1 cellular context compared by ENCODE assay signal in the genomic region with DNA sequence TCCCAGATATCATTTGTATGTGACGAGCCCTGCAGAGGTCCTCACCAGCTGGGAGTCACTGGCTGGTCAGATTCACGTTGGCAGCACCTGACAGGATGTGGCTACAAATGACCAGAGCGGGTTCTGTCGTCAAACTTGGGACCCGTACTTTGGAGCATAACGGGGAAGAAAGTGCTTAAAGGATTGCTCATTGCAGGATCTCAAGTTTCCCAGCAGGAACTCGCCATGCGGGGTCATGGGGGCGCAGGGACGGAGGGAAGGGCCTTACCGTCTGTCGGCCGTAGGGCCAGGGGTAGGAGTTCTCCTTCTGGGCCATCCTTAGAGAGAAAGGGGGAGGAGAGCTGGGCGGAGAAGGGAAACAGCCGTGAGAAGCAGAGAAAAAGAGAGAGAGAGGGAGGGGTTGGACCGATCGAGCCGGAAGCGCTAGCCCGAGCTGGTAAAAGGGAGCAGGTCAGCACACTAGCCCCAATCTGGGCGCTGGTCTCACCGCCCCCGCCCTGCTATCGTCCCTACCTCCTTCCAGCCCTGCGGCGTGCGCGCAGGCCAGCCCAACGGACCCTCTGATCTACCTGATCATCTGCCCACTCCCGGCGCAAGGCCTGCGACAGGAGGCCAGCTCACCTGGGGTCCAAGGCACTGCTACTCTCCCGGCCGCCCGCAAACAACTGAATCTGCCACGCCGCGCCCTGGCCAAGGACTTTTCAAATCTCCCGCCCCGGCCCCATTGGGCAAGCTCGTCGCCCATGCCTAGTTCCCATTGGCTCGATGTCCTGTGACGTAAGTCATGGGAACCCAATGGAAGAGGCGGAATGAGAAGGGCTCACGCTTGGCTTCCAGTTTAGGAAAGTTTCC.
TF ChIP-seq lines count a peak whose summit lies in the region.

A gene (minus strand): TSS at position 667 of the 852 bp plus-strand sequence. CDS start 351 bp downstream, at position 316.

TF ChIP-seq in HepG2, 621 proteins besides CTCF, POLR2A, EP300 and RAD21 (continued from another document and continues in another):
- TF ChIP-seq, protein P1, sequence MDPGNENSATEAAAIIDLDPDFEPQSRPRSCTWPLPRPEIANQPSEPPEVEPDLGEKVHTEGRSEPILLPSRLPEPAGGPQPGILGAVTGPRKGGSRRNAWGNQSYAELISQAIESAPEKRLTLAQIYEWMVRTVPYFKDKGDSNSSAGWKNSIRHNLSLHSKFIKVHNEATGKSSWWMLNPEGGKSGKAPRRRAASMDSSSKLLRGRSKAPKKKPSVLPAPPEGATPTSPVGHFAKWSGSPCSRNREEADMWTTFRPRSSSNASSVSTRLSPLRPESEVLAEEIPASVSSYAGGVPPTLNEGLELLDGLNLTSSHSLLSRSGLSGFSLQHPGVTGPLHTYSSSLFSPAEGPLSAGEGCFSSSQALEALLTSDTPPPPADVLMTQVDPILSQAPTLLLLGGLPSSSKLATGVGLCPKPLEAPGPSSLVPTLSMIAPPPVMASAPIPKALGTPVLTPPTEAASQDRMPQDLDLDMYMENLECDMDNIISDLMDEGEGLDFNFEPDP (CRISPR knock-in tag; conservative IDR thresholded peaks at IDR 0.05), result no peak
- TF ChIP-seq, protein P2, sequence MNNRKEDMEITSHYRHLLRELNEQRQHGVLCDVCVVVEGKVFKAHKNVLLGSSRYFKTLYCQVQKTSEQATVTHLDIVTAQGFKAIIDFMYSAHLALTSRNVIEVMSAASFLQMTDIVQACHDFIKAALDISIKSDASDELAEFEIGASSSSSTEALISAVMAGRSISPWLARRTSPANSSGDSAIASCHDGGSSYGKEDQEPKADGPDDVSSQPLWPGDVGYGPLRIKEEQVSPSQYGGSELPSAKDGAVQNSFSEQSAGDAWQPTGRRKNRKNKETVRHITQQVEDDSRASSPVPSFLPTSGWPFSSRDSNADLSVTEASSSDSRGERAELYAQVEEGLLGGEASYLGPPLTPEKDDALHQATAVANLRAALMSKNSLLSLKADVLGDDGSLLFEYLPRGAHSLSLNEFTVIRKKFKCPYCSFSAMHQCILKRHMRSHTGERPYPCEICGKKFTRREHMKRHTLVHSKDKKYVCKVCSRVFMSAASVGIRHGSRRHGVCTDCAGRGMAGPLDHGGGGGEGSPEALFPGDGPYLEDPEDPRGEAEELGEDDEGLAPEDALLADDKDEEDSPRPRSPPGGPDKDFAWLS (CRISPR knock-in tag; IDR thresholded peaks at IDR 0.05; ENCODE audit: borderline replicate concordance), result no peak
- TF ChIP-seq FOXK2 (IDR thresholded peaks at IDR 0.05), result no peak
- peak; percentile 82 for TF ChIP-seq ZNF607 (CRISPR knock-in tag; IDR thresholded peaks at IDR 0.05; ENCODE audit: borderline replicate concordance)
- TF ChIP-seq TMF1 (CRISPR knock-in tag; IDR thresholded peaks at IDR 0.05; ENCODE audit: low read depth), result peak; percentile 97
- peak; percentile 81; the same call in 1 of the 2 replicates for TF ChIP-seq PRMT3 (CRISPR knock-in tag; IDR thresholded peaks at IDR 0.05; ENCODE audit: borderline replicate concordance, low read depth)
- TF ChIP-seq GABPB1 (CRISPR knock-in tag; IDR thresholded peaks at IDR 0.05), result peak; percentile 56; the same call in 1 of the 2 replicates
- TF ChIP-seq ZSCAN21 (CRISPR knock-in tag; IDR thresholded peaks at IDR 0.05; ENCODE audit: borderline replicate concordance), result peak; percentile 90; the same call in 1 of the 2 replicates
- TF ChIP-seq, protein P3, sequence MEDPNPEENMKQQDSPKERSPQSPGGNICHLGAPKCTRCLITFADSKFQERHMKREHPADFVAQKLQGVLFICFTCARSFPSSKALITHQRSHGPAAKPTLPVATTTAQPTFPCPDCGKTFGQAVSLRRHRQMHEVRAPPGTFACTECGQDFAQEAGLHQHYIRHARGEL (CRISPR knock-in tag; IDR thresholded peaks at IDR 0.05), result no peak
- TF ChIP-seq, protein P4, sequence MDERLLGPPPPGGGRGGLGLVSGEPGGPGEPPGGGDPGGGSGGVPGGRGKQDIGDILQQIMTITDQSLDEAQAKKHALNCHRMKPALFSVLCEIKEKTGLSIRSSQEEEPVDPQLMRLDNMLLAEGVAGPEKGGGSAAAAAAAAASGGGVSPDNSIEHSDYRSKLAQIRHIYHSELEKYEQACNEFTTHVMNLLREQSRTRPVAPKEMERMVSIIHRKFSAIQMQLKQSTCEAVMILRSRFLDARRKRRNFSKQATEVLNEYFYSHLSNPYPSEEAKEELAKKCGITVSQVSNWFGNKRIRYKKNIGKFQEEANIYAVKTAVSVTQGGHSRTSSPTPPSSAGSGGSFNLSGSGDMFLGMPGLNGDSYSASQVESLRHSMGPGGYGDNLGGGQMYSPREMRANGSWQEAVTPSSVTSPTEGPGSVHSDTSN (CRISPR knock-in tag; IDR thresholded peaks at IDR 0.05), result no peak
- TF ChIP-seq ZNF446 (CRISPR knock-in tag; IDR thresholded peaks at IDR 0.05), result 0 out of 2 replicates have a peak, but pooled peaks have one; percentile 40
- TF ChIP-seq, protein P5, sequence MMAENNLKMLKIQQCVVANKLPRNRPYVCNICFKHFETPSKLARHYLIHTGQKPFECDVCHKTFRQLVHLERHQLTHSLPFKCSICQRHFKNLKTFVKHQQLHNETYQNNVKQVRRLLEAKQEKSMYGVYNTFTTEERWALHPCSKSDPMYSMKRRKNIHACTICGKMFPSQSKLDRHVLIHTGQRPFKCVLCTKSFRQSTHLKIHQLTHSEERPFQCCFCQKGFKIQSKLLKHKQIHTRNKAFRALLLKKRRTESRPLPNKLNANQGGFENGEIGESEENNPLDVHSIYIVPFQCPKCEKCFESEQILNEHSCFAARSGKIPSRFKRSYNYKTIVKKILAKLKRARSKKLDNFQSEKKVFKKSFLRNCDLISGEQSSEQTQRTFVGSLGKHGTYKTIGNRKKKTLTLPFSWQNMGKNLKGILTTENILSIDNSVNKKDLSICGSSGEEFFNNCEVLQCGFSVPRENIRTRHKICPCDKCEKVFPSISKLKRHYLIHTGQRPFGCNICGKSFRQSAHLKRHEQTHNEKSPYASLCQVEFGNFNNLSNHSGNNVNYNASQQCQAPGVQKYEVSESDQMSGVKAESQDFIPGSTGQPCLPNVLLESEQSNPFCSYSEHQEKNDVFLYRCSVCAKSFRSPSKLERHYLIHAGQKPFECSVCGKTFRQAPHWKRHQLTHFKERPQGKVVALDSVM (CRISPR knock-in tag; IDR thresholded peaks at IDR 0.05), result no peak
- peak; percentile 62; the same call in 1 of the 2 replicates for TF ChIP-seq PHF21A (CRISPR knock-in tag; IDR thresholded peaks at IDR 0.05)
- TF ChIP-seq JARID2 (CRISPR knock-in tag; IDR thresholded peaks at IDR 0.05; ENCODE audit: insufficient replicate concordance), result no peak
- TF ChIP-seq, protein P6, sequence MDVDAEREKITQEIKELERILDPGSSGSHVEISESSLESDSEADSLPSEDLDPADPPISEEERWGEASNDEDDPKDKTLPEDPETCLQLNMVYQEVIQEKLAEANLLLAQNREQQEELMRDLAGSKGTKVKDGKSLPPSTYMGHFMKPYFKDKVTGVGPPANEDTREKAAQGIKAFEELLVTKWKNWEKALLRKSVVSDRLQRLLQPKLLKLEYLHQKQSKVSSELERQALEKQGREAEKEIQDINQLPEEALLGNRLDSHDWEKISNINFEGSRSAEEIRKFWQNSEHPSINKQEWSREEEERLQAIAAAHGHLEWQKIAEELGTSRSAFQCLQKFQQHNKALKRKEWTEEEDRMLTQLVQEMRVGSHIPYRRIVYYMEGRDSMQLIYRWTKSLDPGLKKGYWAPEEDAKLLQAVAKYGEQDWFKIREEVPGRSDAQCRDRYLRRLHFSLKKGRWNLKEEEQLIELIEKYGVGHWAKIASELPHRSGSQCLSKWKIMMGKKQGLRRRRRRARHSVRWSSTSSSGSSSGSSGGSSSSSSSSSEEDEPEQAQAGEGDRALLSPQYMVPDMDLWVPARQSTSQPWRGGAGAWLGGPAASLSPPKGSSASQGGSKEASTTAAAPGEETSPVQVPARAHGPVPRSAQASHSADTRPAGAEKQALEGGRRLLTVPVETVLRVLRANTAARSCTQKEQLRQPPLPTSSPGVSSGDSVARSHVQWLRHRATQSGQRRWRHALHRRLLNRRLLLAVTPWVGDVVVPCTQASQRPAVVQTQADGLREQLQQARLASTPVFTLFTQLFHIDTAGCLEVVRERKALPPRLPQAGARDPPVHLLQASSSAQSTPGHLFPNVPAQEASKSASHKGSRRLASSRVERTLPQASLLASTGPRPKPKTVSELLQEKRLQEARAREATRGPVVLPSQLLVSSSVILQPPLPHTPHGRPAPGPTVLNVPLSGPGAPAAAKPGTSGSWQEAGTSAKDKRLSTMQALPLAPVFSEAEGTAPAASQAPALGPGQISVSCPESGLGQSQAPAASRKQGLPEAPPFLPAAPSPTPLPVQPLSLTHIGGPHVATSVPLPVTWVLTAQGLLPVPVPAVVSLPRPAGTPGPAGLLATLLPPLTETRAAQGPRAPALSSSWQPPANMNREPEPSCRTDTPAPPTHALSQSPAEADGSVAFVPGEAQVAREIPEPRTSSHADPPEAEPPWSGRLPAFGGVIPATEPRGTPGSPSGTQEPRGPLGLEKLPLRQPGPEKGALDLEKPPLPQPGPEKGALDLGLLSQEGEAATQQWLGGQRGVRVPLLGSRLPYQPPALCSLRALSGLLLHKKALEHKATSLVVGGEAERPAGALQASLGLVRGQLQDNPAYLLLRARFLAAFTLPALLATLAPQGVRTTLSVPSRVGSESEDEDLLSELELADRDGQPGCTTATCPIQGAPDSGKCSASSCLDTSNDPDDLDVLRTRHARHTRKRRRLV (CRISPR knock-in tag; IDR thresholded peaks at IDR 0.05), result 0 out of 2 replicates have a peak, but pooled peaks have one; percentile 62
- no peak for TF ChIP-seq ZNF121 (CRISPR knock-in tag; IDR thresholded peaks at IDR 0.05)
- TF ChIP-seq, protein P7, sequence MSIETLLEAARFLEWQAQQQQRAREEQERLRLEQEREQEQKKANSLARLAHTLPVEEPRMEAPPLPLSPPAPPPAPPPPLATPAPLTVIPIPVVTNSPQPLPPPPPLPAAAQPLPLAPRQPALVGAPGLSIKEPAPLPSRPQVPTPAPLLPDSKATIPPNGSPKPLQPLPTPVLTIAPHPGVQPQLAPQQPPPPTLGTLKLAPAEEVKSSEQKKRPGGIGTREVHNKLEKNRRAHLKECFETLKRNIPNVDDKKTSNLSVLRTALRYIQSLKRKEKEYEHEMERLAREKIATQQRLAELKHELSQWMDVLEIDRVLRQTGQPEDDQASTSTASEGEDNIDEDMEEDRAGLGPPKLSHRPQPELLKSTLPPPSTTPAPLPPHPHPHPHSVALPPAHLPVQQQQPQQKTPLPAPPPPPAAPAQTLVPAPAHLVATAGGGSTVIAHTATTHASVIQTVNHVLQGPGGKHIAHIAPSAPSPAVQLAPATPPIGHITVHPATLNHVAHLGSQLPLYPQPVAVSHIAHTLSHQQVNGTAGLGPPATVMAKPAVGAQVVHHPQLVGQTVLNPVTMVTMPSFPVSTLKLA (IDR thresholded peaks at IDR 0.05), result peak; percentile 68
- TF ChIP-seq, protein P8, sequence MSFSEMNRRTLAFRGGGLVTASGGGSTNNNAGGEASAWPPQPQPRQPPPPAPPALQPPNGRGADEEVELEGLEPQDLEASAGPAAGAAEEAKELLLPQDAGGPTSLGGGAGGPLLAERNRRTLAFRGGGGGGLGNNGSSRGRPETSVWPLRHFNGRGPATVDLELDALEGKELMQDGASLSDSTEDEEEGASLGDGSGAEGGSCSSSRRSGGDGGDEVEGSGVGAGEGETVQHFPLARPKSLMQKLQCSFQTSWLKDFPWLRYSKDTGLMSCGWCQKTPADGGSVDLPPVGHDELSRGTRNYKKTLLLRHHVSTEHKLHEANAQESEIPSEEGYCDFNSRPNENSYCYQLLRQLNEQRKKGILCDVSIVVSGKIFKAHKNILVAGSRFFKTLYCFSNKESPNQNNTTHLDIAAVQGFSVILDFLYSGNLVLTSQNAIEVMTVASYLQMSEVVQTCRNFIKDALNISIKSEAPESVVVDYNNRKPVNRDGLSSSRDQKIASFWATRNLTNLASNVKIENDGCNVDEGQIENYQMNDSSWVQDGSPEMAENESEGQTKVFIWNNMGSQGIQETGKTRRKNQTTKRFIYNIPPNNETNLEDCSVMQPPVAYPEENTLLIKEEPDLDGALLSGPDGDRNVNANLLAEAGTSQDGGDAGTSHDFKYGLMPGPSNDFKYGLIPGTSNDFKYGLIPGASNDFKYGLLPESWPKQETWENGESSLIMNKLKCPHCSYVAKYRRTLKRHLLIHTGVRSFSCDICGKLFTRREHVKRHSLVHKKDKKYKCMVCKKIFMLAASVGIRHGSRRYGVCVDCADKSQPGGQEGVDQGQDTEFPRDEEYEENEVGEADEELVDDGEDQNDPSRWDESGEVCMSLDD (CRISPR knock-in tag; IDR thresholded peaks at IDR 0.05; ENCODE audit: borderline replicate concordance), result no peak
- TF ChIP-seq ATF7-NPFF (CRISPR knock-in tag; IDR thresholded peaks at IDR 0.05; ENCODE audit: low read depth), result peak; percentile 97
- 0 out of 2 replicates have a peak, but pooled peaks have one; percentile 85 for TF ChIP-seq FLYWCH1 (CRISPR knock-in tag; IDR thresholded peaks at IDR 0.05)
- TF ChIP-seq ZNF772 (CRISPR knock-in tag; IDR thresholded peaks at IDR 0.05), result peak; percentile 54; the same call in 1 of the 2 replicates
- TF ChIP-seq ONECUT2 (CRISPR knock-in tag; IDR thresholded peaks at IDR 0.05), result 0 out of 2 replicates have a peak, but pooled peaks have one; percentile 1
- no peak for TF ChIP-seq SETDB1 (CRISPR knock-in tag; IDR thresholded peaks at IDR 0.05; ENCODE audit: borderline replicate concordance)
- TF ChIP-seq AGO2 (optimal IDR thresholded peaks at IDR 0.05; ENCODE audit: low read depth, low read length), result peak; percentile 60
- TF ChIP-seq, protein P9, sequence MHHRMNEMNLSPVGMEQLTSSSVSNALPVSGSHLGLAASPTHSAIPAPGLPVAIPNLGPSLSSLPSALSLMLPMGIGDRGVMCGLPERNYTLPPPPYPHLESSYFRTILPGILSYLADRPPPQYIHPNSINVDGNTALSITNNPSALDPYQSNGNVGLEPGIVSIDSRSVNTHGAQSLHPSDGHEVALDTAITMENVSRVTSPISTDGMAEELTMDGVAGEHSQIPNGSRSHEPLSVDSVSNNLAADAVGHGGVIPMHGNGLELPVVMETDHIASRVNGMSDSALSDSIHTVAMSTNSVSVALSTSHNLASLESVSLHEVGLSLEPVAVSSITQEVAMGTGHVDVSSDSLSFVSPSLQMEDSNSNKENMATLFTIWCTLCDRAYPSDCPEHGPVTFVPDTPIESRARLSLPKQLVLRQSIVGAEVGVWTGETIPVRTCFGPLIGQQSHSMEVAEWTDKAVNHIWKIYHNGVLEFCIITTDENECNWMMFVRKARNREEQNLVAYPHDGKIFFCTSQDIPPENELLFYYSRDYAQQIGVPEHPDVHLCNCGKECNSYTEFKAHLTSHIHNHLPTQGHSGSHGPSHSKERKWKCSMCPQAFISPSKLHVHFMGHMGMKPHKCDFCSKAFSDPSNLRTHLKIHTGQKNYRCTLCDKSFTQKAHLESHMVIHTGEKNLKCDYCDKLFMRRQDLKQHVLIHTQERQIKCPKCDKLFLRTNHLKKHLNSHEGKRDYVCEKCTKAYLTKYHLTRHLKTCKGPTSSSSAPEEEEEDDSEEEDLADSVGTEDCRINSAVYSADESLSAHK (CRISPR knock-in tag; IDR thresholded peaks at IDR 0.05; ENCODE audit: borderline replicate concordance), result no peak
- TF ChIP-seq RFX3 (CRISPR knock-in tag; IDR thresholded peaks at IDR 0.05), result no peak
- peak; percentile 53; the same call in 1 of the 2 replicates for TF ChIP-seq ZZZ3 (CRISPR knock-in tag; IDR thresholded peaks at IDR 0.05; ENCODE audit: borderline replicate concordance)
- no peak for TF ChIP-seq SOX5 (CRISPR knock-in tag; IDR thresholded peaks at IDR 0.05; ENCODE audit: borderline replicate concordance)
- TF ChIP-seq, protein P10, sequence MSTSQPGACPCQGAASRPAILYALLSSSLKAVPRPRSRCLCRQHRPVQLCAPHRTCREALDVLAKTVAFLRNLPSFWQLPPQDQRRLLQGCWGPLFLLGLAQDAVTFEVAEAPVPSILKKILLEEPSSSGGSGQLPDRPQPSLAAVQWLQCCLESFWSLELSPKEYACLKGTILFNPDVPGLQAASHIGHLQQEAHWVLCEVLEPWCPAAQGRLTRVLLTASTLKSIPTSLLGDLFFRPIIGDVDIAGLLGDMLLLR (CRISPR knock-in tag; IDR thresholded peaks at IDR 0.05), result peak; percentile 97
- TF ChIP-seq ZNF207 (IDR thresholded peaks at IDR 0.05; ENCODE audit: borderline replicate concordance), result no peak
- peak; percentile 92 for TF ChIP-seq CREB1 (IDR thresholded peaks at IDR 0.05)
- peak; percentile 95 for TF ChIP-seq CREB1 (CRISPR knock-in tag; IDR thresholded peaks at IDR 0.05)
- no peak; the same call in 1 of the 2 replicates for TF ChIP-seq NR2F6 (IDR thresholded peaks at IDR 0.05)
- TF ChIP-seq NR2F6 (CRISPR knock-in tag; IDR thresholded peaks at IDR 0.05), result no peak
